In genomic region chr2:141393214-141393545, GRCh38 we compare ENCODE assay signal across 1 cellular context.
TF ChIP-seq lines count a peak whose summit lies in the region.

No MANE protein-coding gene starts in this region.

TF ChIP-seq in GM23338, 12 proteins besides CTCF, POLR2A, EP300 and RAD21 (continued from another document):
- TF ChIP-seq POLR2AphosphoS5 (IDR thresholded peaks at IDR 0.05; ENCODE audit: low read depth): no peak
- no peak for TF ChIP-seq ETS1 (IDR thresholded peaks at IDR 0.05)
